ENCODE assay signal across 18 cellular contexts in genomic region chr3:126133606-126134005, GRCh38. TPM values are rescaled to one million over a fixed set of nuclear protein-coding genes. Genes with fewer than 3 reads are reported as not detected.
DNase-seq lines count a peak whose midpoint lies in the region; ATAC-seq and TF ChIP-seq lines count a peak whose summit lies in the region.
"Had no signal": no experiment of that assay in that cellular context is flagged by ENCODE, and none has a peak within 500 bp of the region (broad histone marks: within the 10 kb centered on the region; RNA-seq: fewer than 3 reads in every experiment).

No MANE protein-coding gene starts in this region.

- no peak for TF ChIP-seq EP300 in transverse colon (IDR thresholded peaks at IDR 0.05; ENCODE audit: low read depth)

- H3K4me3 ChIP-seq in adrenal gland (no peak overlapping the region), transverse colon (no peak overlapping the region)
- H3K4me3 ChIP-seq: A549; BLaER1 treated with 17β-estradiol and CSF1 and Interleukin-3, amounts not matched to agents 10 nM and 100 nM; esophagus squamous epithelium; gastroesophageal sphincter; neural progenitor cell had no signal

- intact Hi-C loops in adrenal gland (cut with DNase I): loop anchor here (5.0 to 10.0 kb wide), 4 partner anchors 74 to 259 kb away; partner anchors contain the start of gene CFAP100 (in 1 of the 2)
- intact Hi-C loops in transverse colon (cut with DNase I; ENCODE audit: low total_unique reads): loop anchor here (5.0 kb wide), 1 partner anchor 74 kb away; no protein-coding TSS in a partner anchor

- H3K27me3 ChIP-seq in adrenal gland: no peaks in the 10 kb centered on the region
- H3K27me3 ChIP-seq in transverse colon: no peaks in the 10 kb centered on the region
- H3K27me3 ChIP-seq: BLaER1 treated with 17β-estradiol and CSF1 and Interleukin-3, amounts not matched to agents 10 nM and 100 nM; gastroesophageal sphincter; neural progenitor cell had no signal

- ATAC-seq in SK-N-SH treated with all-trans-retinoic acid at 6 μM for 48 hours: no peak

- DNase-seq in activated effector memory CD4-positive, alpha-beta T cell treated with anti-CD3 and anti-CD28 coated beads, Interleukin-2, amount 50 U/mL, for 16 hours: peak; percentile 44
- no peak for DNase-seq in activated effector memory CD4-positive, alpha-beta T cell treated with Interleukin-2 at 50 U/mL for 16 hours
- peak in 5 of 7 donors; percentile 6 to 41 (median 9) for DNase-seq in adrenal gland
- peak; percentile 78 for DNase-seq in mesenteric fat pad (ENCODE audit: low spot score)
- DNase-seq in transverse colon: peak; percentile 3
- no peak for DNase-seq in activated CD4-positive, alpha-beta T cell treated with anti-CD3 and anti-CD28 coated beads, Interleukin-2, amount 50 U/mL, for 1 hour
- no peak for DNase-seq in NCI-H2227 treated with DMSO at 0.1 percent for 48 hours (lab: John Stamatoyannopoulos, UW)
- DNase-seq: amniotic stem cell; effector memory CD4-positive, alpha-beta T cell; esophagus squamous epithelium had no signal

- H3K4me1 ChIP-seq in adrenal gland (replicated peaks in 1 of 2): peaks cover 0 to 11% of the 10 kb centered on the region in 2 donors
- H3K4me1 ChIP-seq in transverse colon: peaks cover 0 to 2% (median 0%) of the 10 kb centered on the region in 4 donors
- H3K4me1 ChIP-seq: A549 had no signal

- no peaks in the 10 kb centered on the region for H3K36me3 ChIP-seq in adrenal gland (replicated peaks in 1 of 2)
- H3K36me3 ChIP-seq in transverse colon: no peaks in the 10 kb centered on the region
- H3K36me3 ChIP-seq: BLaER1 treated with 17β-estradiol and CSF1 and Interleukin-3, amounts not matched to agents 10 nM and 100 nM; esophagus squamous epithelium; neural progenitor cell had no signal

- TF ChIP-seq CTCF in adrenal gland (IDR thresholded peaks at IDR 0.05): no peak
- TF ChIP-seq CTCF in transverse colon (IDR thresholded peaks at IDR 0.05): no peak

- H3K27ac ChIP-seq in adrenal gland: no peak overlapping the region
- no peak overlapping the region for H3K27ac ChIP-seq in transverse colon
- H3K27ac ChIP-seq: A549; BLaER1 treated with 17β-estradiol and CSF1 and Interleukin-3, amounts not matched to agents 10 nM and 100 nM; esophagus squamous epithelium; gastroesophageal sphincter; neural progenitor cell had no signal

- TF ChIP-seq POLR2A in adrenal gland (IDR thresholded peaks at IDR 0.05): no peak
- no peak for TF ChIP-seq POLR2A in transverse colon (IDR thresholded peaks at IDR 0.05)

- H3K9me3 ChIP-seq in adrenal gland (replicated peaks in 1 of 3) (no peaks in the 10 kb centered on the region), transverse colon (no peaks in the 10 kb centered on the region)
- H3K9me3 ChIP-seq: A549, esophagus squamous epithelium, gastroesophageal sphincter, SK-N-SH had no signal

- in situ Hi-C loops in transverse colon (cut with MboI; ENCODE audit: low pct_ligation_motif_present in 1 of 4, low pct_unique_long_range_greater_than_20kb in 1 of 4, low sequenced_read_pairs in 3 of 4): loop anchor here in 3 of 4 donors (5.0 to 25.0 kb wide), 3 partner anchors 254 to 261 kb away; partner anchors contain the start of gene CFAP100 (in 3 of the 3)

- 70 to 80% (median 74%) methylated on average over 2 to 6 of the region's 6 CpGs for WGBS in adrenal gland, 4 donors
- WGBS in transverse colon (ENCODE audit: low coverage in 1 of 2), 2 donors: 63% methylated on average over 6 of the region's 6 CpGs; no CpG with 5 or more reads in 1 of the 2 donors

TF ChIP-seq in SK-N-SH treated with all-trans-retinoic acid at 6 μM for 48 hours, 23 proteins besides CTCF, POLR2A, EP300 and RAD21:
- TF ChIP-seq ARNTL (CRISPR knock-in tag; IDR thresholded peaks at IDR 0.05; ENCODE audit: borderline replicate concordance, low read depth) (no peak), CSDC2 (CRISPR knock-in tag; IDR thresholded peaks at IDR 0.05) (no peak), ESRRG (CRISPR knock-in tag; IDR thresholded peaks at IDR 0.05) (no peak), PPARA (CRISPR knock-in tag; IDR thresholded peaks at IDR 0.05; ENCODE audit: borderline replicate concordance) (no peak)
- TF ChIP-seq, protein P1, sequence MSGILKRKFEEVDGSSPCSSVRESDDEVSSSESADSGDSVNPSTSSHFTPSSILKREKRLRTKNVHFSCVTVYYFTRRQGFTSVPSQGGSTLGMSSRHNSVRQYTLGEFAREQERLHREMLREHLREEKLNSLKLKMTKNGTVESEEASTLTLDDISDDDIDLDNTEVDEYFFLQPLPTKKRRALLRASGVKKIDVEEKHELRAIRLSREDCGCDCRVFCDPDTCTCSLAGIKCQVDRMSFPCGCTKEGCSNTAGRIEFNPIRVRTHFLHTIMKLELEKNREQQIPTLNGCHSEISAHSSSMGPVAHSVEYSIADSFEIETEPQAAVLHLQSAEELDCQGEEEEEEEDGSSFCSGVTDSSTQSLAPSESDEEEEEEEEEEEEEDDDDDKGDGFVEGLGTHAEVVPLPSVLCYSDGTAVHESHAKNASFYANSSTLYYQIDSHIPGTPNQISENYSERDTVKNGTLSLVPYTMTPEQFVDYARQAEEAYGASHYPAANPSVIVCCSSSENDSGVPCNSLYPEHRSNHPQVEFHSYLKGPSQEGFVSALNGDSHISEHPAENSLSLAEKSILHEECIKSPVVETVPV (CRISPR knock-in tag; IDR thresholded peaks at IDR 0.05): no peak
- TF ChIP-seq, protein P2, sequence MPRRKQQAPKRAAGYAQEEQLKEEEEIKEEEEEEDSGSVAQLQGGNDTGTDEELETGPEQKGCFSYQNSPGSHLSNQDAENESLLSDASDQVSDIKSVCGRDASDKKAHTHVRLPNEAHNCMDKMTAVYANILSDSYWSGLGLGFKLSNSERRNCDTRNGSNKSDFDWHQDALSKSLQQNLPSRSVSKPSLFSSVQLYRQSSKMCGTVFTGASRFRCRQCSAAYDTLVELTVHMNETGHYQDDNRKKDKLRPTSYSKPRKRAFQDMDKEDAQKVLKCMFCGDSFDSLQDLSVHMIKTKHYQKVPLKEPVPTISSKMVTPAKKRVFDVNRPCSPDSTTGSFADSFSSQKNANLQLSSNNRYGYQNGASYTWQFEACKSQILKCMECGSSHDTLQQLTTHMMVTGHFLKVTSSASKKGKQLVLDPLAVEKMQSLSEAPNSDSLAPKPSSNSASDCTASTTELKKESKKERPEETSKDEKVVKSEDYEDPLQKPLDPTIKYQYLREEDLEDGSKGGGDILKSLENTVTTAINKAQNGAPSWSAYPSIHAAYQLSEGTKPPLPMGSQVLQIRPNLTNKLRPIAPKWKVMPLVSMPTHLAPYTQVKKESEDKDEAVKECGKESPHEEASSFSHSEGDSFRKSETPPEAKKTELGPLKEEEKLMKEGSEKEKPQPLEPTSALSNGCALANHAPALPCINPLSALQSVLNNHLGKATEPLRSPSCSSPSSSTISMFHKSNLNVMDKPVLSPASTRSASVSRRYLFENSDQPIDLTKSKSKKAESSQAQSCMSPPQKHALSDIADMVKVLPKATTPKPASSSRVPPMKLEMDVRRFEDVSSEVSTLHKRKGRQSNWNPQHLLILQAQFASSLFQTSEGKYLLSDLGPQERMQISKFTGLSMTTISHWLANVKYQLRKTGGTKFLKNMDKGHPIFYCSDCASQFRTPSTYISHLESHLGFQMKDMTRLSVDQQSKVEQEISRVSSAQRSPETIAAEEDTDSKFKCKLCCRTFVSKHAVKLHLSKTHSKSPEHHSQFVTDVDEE (CRISPR knock-in tag; IDR thresholded peaks at IDR 0.05): no peak

RNA-seq across cellular contexts. Expression of gene ALDH1L1, which starts 46.8 kb away (rescaled TPM):
- total RNA-seq in adrenal gland (100 to 1,000 TPM in 3 of 8 donors, 10 to 100 TPM in 5; 20.1 to 136 (median 82.3) TPM), mesenteric fat pad (105 TPM), transverse colon (10 to 100 TPM in 2 of 4 donors, 1 to 10 TPM in 2; 5.9 to 32.2 (median 16.1) TPM)
- polyA plus RNA-seq in adrenal gland: 10 to 100 TPM; 19.3 to 34.0 (median 22.0) TPM
- total RNA-seq: IMR-90, mononuclear cell had no signal
- polyA plus RNA-seq: IMR-90, SK-N-SH had no signal

RNA-seq across cellular contexts. Expression of gene SLC41A3, which starts 49.7 kb away (rescaled TPM):
- 100 to 1,000 TPM in 3 of 8 donors, 10 to 100 TPM in 5; 61.0 to 140 (median 97.1) TPM for total RNA-seq in adrenal gland
- polyA plus RNA-seq in adrenal gland: 10 to 100 TPM; 40.8 to 51.3 (median 48.9) TPM
- total RNA-seq in mesenteric fat pad: 35.7 TPM
- total RNA-seq in transverse colon: 10 to 100 TPM; 22.7 to 41.5 (median 29.1) TPM

Comparison
In these comparisons a context has a peak if more than half of its experiments do, and no peak if none do; other contexts are left out.
1. DNase-seq: peak in activated effector memory CD4-positive, alpha-beta T cell treated with anti-CD3 and anti-CD28 coated beads, Interleukin-2, amount 50 U/mL, for 16 hours (single experiment), adrenal gland (5 of 7), mesenteric fat pad (single experiment) and transverse colon (single experiment); none in activated effector memory CD4-positive, alpha-beta T cell treated with Interleukin-2 at 50 U/mL for 16 hours (single experiment), activated CD4-positive, alpha-beta T cell treated with anti-CD3 and anti-CD28 coated beads, Interleukin-2, amount 50 U/mL, for 1 hour (single experiment) and NCI-H2227 treated with DMSO at 0.1 percent for 48 hours (single experiment).